In genomic region chr2:222774941-222775340, GRCh38 we compare ENCODE assay signal across 19 cellular contexts.
DNase-seq lines count a peak whose midpoint lies in the region; ATAC-seq and TF ChIP-seq lines count a peak whose summit lies in the region.
"Had no signal": no experiment of that assay in that cellular context is flagged by ENCODE, and none has a peak within 500 bp of the region (broad histone marks: within the 10 kb centered on the region; RNA-seq: fewer than 3 reads in every experiment).

No MANE protein-coding gene starts in this region.

- ATAC-seq in SK-N-SH treated with all-trans-retinoic acid at 6 μM for 48 hours: 0 out of 3 replicates have a peak, but pooled peaks have one; percentile 19
- peak; percentile 51 for ATAC-seq in esophagus mucosa
- ATAC-seq in GM18867 (IDR thresholded peaks at IDR 0.05; ENCODE audit: unreplicated experiment): no peak
- ATAC-seq: CD8-positive, alpha-beta T cell; T-cell had no signal

- H2AFZ ChIP-seq in SK-N-SH (ENCODE audit: low read depth): no peak overlapping the region

- no peak for TF ChIP-seq POLR2A in stomach (IDR thresholded peaks at IDR 0.05)

- no peak overlapping the region for H3K9ac ChIP-seq in SK-N-SH

- no peaks in the 10 kb centered on the region for H3K79me2 ChIP-seq in SK-N-SH (ENCODE audit: insufficient read depth)

- H3F3A ChIP-seq in SK-N-SH (replicated peaks; ENCODE audit: insufficient read depth): no peaks in the 10 kb centered on the region

- DNase-seq in SK-N-SH (no peak), NCI-H345 (lab: John Stamatoyannopoulos, UW) (peak; percentile 84), stomach (no peak), NK-92 (lab: John Stamatoyannopoulos, UW; ENCODE audit: unreplicated experiment) (no peak)
- no peak for DNase-seq in activated T-cell treated with anti-CD3 and anti-CD28 coated beads, Interleukin-2, amount 50 U/mL, for 1 hour
- DNase-seq: 8988T; activated effector memory CD4-positive, alpha-beta T cell treated with Interleukin-2 at 50 U/mL for 16 hours; aorta; CD8-positive, alpha-beta T cell; NCI-H187; NCI-H526; nucleus accumbens; Peyer's patch; stimulated activated CD4-positive, alpha-beta T cell treated with anti-CD3 and anti-CD28 coated beads, Interleukin-4, amount 100 ng/mL, for 1 hour; T-cell; thyroid gland had no signal

- no peaks in the 10 kb centered on the region for H3K9me2 ChIP-seq in SK-N-SH

- H3K4me1 ChIP-seq in SK-N-SH (ENCODE audit: control insufficient read depth in 1 of 2, insufficient read depth in 2 of 2, low read depth in 1 of 2, low read length in 1 of 2) (no peaks in the 10 kb centered on the region), stomach (peaks cover 0 to 22% (median 20%) of the 10 kb centered on the region in 4 donors)
- H3K4me1 ChIP-seq: Peyer's patch had no signal

- H3K9me3 ChIP-seq in SK-N-SH (no peaks in the 10 kb centered on the region), stomach (no peaks in the 10 kb centered on the region)
- H3K9me3 ChIP-seq: Peyer's patch, thyroid gland had no signal

- no peak for TF ChIP-seq RAD21 in SK-N-SH (IDR thresholded peaks at IDR 0.05; ENCODE audit: low read length)

- H3K36me3 ChIP-seq in SK-N-SH (replicated peaks in 1 of 2; ENCODE audit: control insufficient read depth in 1 of 2, insufficient read depth in 2 of 2, low read length in 1 of 2): no peaks in the 10 kb centered on the region
- H3K36me3 ChIP-seq in stomach: no peaks in the 10 kb centered on the region
- H3K36me3 ChIP-seq: Peyer's patch, thyroid gland had no signal

- CTCF ChIA-PET in SK-N-SH (lab: Yijun Ruan, JAX): no interaction called here

- no peak overlapping the region for H3K4me3 ChIP-seq in SK-N-SH (ENCODE audit: low read depth in 2 of 2, low read length in 1 of 2)
- no peak overlapping the region for H3K4me3 ChIP-seq in stomach
- H3K4me3 ChIP-seq: Peyer's patch, thyroid gland had no signal

- H3K27me3 ChIP-seq in SK-N-SH (ENCODE audit: insufficient read depth): no peaks in the 10 kb centered on the region
- H3K27me3 ChIP-seq in stomach: no peaks in the 10 kb centered on the region
- H3K27me3 ChIP-seq: Peyer's patch, thyroid gland had no signal

- no peak for TF ChIP-seq EP300 in SK-N-SH (IDR thresholded peaks at IDR 0.05; ENCODE audit: borderline replicate concordance in 1 of 2, low read depth in 1 of 2, low read length in 1 of 2)
- no peak for TF ChIP-seq EP300 in stomach (IDR thresholded peaks at IDR 0.05)

- H3K27ac ChIP-seq in SK-N-SH (ENCODE audit: low read depth in 2 of 2, low read length in 1 of 2) (no peak overlapping the region), stomach (peak overlapping the region in 3 of 5 donors; percentile 5 to 20 (median 16))
- H3K27ac ChIP-seq: Peyer's patch, thyroid gland had no signal

- H4K20me1 ChIP-seq in SK-N-SH (ENCODE audit: insufficient read depth): no peaks in the 10 kb centered on the region

- intact Hi-C loops in stomach (cut with DNase I; ENCODE audit: low total_unique reads): no loop called here

- POLR2A ChIA-PET in SK-N-SH (lab: Yijun Ruan, JAX): no interaction called here

- TF ChIP-seq CTCF in SK-N-SH (IDR thresholded peaks at IDR 0.05): no peak
- TF ChIP-seq CTCF in stomach (IDR thresholded peaks at IDR 0.05): no peak

- H3K4me2 ChIP-seq in SK-N-SH: no peak overlapping the region

TF ChIP-seq in SK-N-SH treated with all-trans-retinoic acid at 6 μM for 48 hours, 23 proteins besides CTCF, POLR2A, EP300 and RAD21 (continues in another document):
- no peak for TF ChIP-seq ZC3H10 (CRISPR knock-in tag; IDR thresholded peaks at IDR 0.05)
- no peak for TF ChIP-seq ZNF565 (CRISPR knock-in tag; conservative IDR thresholded peaks at IDR 0.05; ENCODE audit: low read depth)
- no peak for TF ChIP-seq ZFP30 (CRISPR knock-in tag; IDR thresholded peaks at IDR 0.05)
- no peak for TF ChIP-seq TCF4 (CRISPR knock-in tag; IDR thresholded peaks at IDR 0.05; ENCODE audit: borderline replicate concordance)
- no peak for TF ChIP-seq CREB5 (CRISPR knock-in tag; IDR thresholded peaks at IDR 0.05; ENCODE audit: low read depth)
- TF ChIP-seq ZNF70 (CRISPR knock-in tag; IDR thresholded peaks at IDR 0.05): no peak
- TF ChIP-seq SNAI2 (CRISPR knock-in tag; IDR thresholded peaks at IDR 0.05): no peak
- TF ChIP-seq GLIS3 (CRISPR knock-in tag; IDR thresholded peaks at IDR 0.05): no peak
- no peak for TF ChIP-seq POU6F1 (CRISPR knock-in tag; IDR thresholded peaks at IDR 0.05; ENCODE audit: borderline replicate concordance, low read depth)
- TF ChIP-seq CSDC2 (CRISPR knock-in tag; IDR thresholded peaks at IDR 0.05): no peak

TF ChIP-seq in SK-N-SH, 30 proteins besides CTCF, POLR2A, EP300 and RAD21:
- TF ChIP-seq ZBTB33 (IDR thresholded peaks at IDR 0.05; ENCODE audit: borderline replicate concordance, low read depth) (no peak), IRF3 (IDR thresholded peaks at IDR 0.05; ENCODE audit: low read depth, low read length) (no peak), ELF1 (IDR thresholded peaks at IDR 0.05) (no peak), MXI1 (IDR thresholded peaks at IDR 0.05; ENCODE audit: low read depth, low read length) (no peak), USF2 (IDR thresholded peaks at IDR 0.05; ENCODE audit: borderline replicate concordance, low read depth, low read length) (no peak)

Comparison
In these comparisons a context has a peak if more than half of its experiments do, and no peak if none do; other contexts are left out.
1. H3K27ac ChIP-seq: peak in stomach (3 of 5); none in SK-N-SH (0 of 2).